ENCODE assay signal across 22 cellular contexts in genomic region chr6:3331948-3332347, GRCh38.
DNase-seq lines count a peak whose midpoint lies in the region; ATAC-seq and TF ChIP-seq lines count a peak whose summit lies in the region.
"Had no signal": no experiment of that assay in that cellular context is flagged by ENCODE, and none has a peak within 500 bp of the region (broad histone marks: within the 10 kb centered on the region; RNA-seq: fewer than 3 reads in every experiment).

No MANE protein-coding gene starts in this region.

- H3K79me2 ChIP-seq in GM23338 (replicated peaks; ENCODE audit: insufficient read depth), result peaks cover 79% of the 10 kb centered on the region

- H3K4me1 ChIP-seq in GM23338 (ENCODE audit: insufficient read depth) (peaks cover 21% of the 10 kb centered on the region), sigmoid colon (peaks cover 0 to 83% (median 48%) of the 10 kb centered on the region in 4 donors)

- no peaks in the 10 kb centered on the region for H3K36me3 ChIP-seq in GM23338 (ENCODE audit: insufficient read depth)
- H3K36me3 ChIP-seq in sigmoid colon, result no peaks in the 10 kb centered on the region

- no peak for DNase-seq in GM23338 (ENCODE audit: low spot score)
- no peak for DNase-seq in mesothelial cell of epicardium (ENCODE audit: low spot score in 2 of 2, unreplicated experiment in 2 of 2)
- no peak for DNase-seq in sigmoid colon
- no peak for DNase-seq in HK-2 (ENCODE audit: unreplicated experiment)
- no peak for DNase-seq in NCI-H2107 (lab: John Stamatoyannopoulos, UW)
- DNase-seq: EL, GF-D8, H9, HFFc6, KG1, NCI-H1092 treated with DMSO at 0.1 percent for 48 hours, NCI-H146, NCI-H2029 treated with DMSO at 0.1 percent for 48 hours, NCI-H2171 treated with DMSO at 0.1 percent for 48 hours, NCI-H524 treated with DMSO at 0.1 percent for 48 hours, NCI-H82, PC-3 had no signal

- H3K27ac Mint-ChIP-seq in GM23338 (peak overlapping the region; percentile 59; the same call in 1 of the 2 replicates), brain (peak overlapping the region in 4 of 5 experiments; percentile 14 to 81 (median 64)), mesothelial cell of epicardium (peak overlapping the region; percentile 10)
- H3K27ac Mint-ChIP-seq: B cell, HFFc6 had no signal

- H3K27ac ChIP-seq in GM23338 (ENCODE audit: low read depth), result no peak overlapping the region
- peak overlapping the region in 3 of 4 donors; percentile 28 to 76 (median 59) for H3K27ac ChIP-seq in sigmoid colon

- no peak overlapping the region for H3K4me3 ChIP-seq in GM23338
- no peak overlapping the region for H3K4me3 ChIP-seq in sigmoid colon

- H3K27me3 Mint-ChIP-seq in GM23338 (ENCODE audit: insufficient read depth, low read depth, poor library complexity), result peaks cover 35% of the 10 kb centered on the region
- no peaks in the 10 kb centered on the region for H3K27me3 Mint-ChIP-seq in brain
- H3K27me3 Mint-ChIP-seq in mesothelial cell of epicardium (ENCODE audit: low read depth), result no peaks in the 10 kb centered on the region

- no peaks in the 10 kb centered on the region for H3K9me3 ChIP-seq in sigmoid colon

- ATAC-seq in GM23338, result no peak
- no peak for ATAC-seq in HG03039 (IDR thresholded peaks at IDR 0.05; ENCODE audit: unreplicated experiment)
- no peak for ATAC-seq in GM19455 (IDR thresholded peaks at IDR 0.05; ENCODE audit: unreplicated experiment)
- ATAC-seq: PC-3 had no signal

- no peaks in the 10 kb centered on the region for H3K9me2 ChIP-seq in GM23338 (ENCODE audit: insufficient read depth)

- intact Hi-C loops in sigmoid colon (cut with DNase I), result no loop called here

- H3K4me2 ChIP-seq in GM23338, result no peak overlapping the region

- 0 out of 2 replicates have a peak, but pooled peaks cover 8% of the 10 kb centered on the region for H4K20me1 ChIP-seq in GM23338 (replicated peaks; ENCODE audit: insufficient read depth)

- H3K27me3 ChIP-seq in GM23338 (ENCODE audit: insufficient read depth), result no peaks in the 10 kb centered on the region
- H3K27me3 ChIP-seq in sigmoid colon, result no peaks in the 10 kb centered on the region

- TF ChIP-seq CTCF in GM23338 (conservative IDR thresholded peaks at IDR 0.05; ENCODE audit: low read depth in 2 of 2) (no peak), brain (conservative IDR thresholded peaks at IDR 0.05) (no peak), mesothelial cell of epicardium (IDR thresholded peaks at IDR 0.05; ENCODE audit: unreplicated experiment) (no peak), sigmoid colon (IDR thresholded peaks at IDR 0.05) (no peak)

- H3K4me1 Mint-ChIP-seq in GM23338, result peaks cover 85% of the 10 kb centered on the region
- H3K4me1 Mint-ChIP-seq in brain, result peaks cover 93% of the 10 kb centered on the region
- H3K4me1 Mint-ChIP-seq in mesothelial cell of epicardium, result peaks cover 10% of the 10 kb centered on the region

- no peaks in the 10 kb centered on the region; the same call in 2 of the 3 replicates for H3K9me3 Mint-ChIP-seq in GM23338
- H3K9me3 Mint-ChIP-seq in brain, result peaks cover 0 to 3% (median 0%) of the 10 kb centered on the region in 5 experiments
- no peaks in the 10 kb centered on the region for H3K9me3 Mint-ChIP-seq in mesothelial cell of epicardium
- H3K9me3 Mint-ChIP-seq: H9, HFFc6 had no signal

- no peak overlapping the region for H2AFZ ChIP-seq in GM23338

- H3F3A ChIP-seq in GM23338 (replicated peaks; ENCODE audit: low read depth), result peaks cover 7% of the 10 kb centered on the region; the same call in 1 of the 2 replicates

- WGBS in sigmoid colon, 2 donors, result 82 to 84% methylated on average over 7 of the region's 7 CpGs

- no peak for TF ChIP-seq EP300 in sigmoid colon (IDR thresholded peaks at IDR 0.05)

- H3K4me3 Mint-ChIP-seq in GM23338 (no peak overlapping the region), brain (peak overlapping the region in 1 of 5 experiments; percentile 47), mesothelial cell of epicardium (no peak overlapping the region)
- H3K4me3 Mint-ChIP-seq: B cell, CD14-positive monocyte, H9, HFFc6 had no signal

- TF ChIP-seq POLR2A in sigmoid colon (IDR thresholded peaks at IDR 0.05), result no peak

- H3K36me3 Mint-ChIP-seq in GM23338 (ENCODE audit: low read depth) (no peaks in the 10 kb centered on the region; the same call in 2 of the 3 replicates), brain (no peaks in the 10 kb centered on the region), mesothelial cell of epicardium (no peaks in the 10 kb centered on the region)
- H3K36me3 Mint-ChIP-seq: CD14-positive monocyte had no signal

TF ChIP-seq in GM23338, 12 proteins besides CTCF, POLR2A, EP300 and RAD21 (continues in another document):
- no peak for TF ChIP-seq STAT1 (IDR thresholded peaks at IDR 0.05; ENCODE audit: unreplicated experiment)
- no peak for TF ChIP-seq EZH2 (IDR thresholded peaks at IDR 0.05; ENCODE audit: low read depth, unreplicated experiment)
- TF ChIP-seq POLR2AphosphoS5 (IDR thresholded peaks at IDR 0.05; ENCODE audit: low read depth), result no peak
- TF ChIP-seq ZNF331 (CRISPR knock-in tag; IDR thresholded peaks at IDR 0.05; ENCODE audit: low read depth), result no peak
- no peak for TF ChIP-seq ETS1 (IDR thresholded peaks at IDR 0.05)
- no peak for TF ChIP-seq ZNF462 (CRISPR knock-in tag; IDR thresholded peaks at IDR 0.05)
- no peak for TF ChIP-seq JUNB (IDR thresholded peaks at IDR 0.05; ENCODE audit: unreplicated experiment)

Comparison
In these comparisons a context has a peak if more than half of its experiments do, and no peak if none do; other contexts are left out.
1. H3K27ac Mint-ChIP-seq: peak in every context shown above with its lines; median percentile 64 in brain; 59 in GM23338; 10 in mesothelial cell of epicardium.